ENCODE assay signal across 20 cellular contexts in the genomic region with DNA sequence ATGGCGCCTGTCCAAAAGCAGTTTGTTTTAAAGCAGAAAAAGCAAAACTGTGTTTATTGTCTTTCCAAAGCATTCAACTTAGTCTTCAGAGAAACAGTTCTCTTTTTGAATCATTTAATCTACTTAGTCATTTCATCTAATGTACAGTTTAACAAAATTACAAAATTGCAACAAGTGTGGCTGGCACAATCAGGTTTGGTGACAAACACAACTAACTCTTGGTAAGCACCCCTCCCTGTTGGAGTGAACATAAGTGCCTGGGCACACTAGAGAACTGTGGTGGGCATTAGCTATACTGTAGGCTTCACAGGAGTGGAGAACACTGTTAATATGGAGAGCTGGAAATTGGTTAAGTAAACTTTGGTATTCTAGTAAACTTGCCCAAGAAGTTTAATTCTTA. TPM values are rescaled to one million over a fixed set of nuclear protein-coding genes. Genes with fewer than 3 reads are reported as not detected.
DNase-seq lines count a peak whose midpoint lies in the region; ATAC-seq, FAIRE-seq and TF ChIP-seq lines count a peak whose summit lies in the region.
"Had no signal": no experiment of that assay in that cellular context is flagged by ENCODE, and none has a peak within 500 bp of the region (broad histone marks: within the 10 kb centered on the region; RNA-seq: fewer than 3 reads in every experiment).

No MANE protein-coding gene starts in this region.

- no peak overlapping the region for H3K23ac ChIP-seq in trophoblast cell (ENCODE audit: low read length)

- H3K4me2 ChIP-seq in trophoblast cell (ENCODE audit: low read length), result no peak overlapping the region

- H3K4me3 Mint-ChIP-seq in CD4-positive, CD25-positive, alpha-beta regulatory T cell, result peak overlapping the region in 3 of 4 donors; percentile 10 to 92 (median 11)
- H3K4me3 Mint-ChIP-seq in activated B cell treated with CpG ODN at 0.5 μM for 24 hours, result no peak overlapping the region
- H3K4me3 Mint-ChIP-seq in effector memory CD8-positive, alpha-beta T cell, result peak overlapping the region in 1 of 2 donors; percentile 85

- no peak for ATAC-seq in CD4-positive, CD25-positive, alpha-beta regulatory T cell (ENCODE audit: low read depth in 2 of 2)
- ATAC-seq in activated B cell treated with CpG ODN at 0.5 μM for 24 hours (ENCODE audit: low read depth), result no peak
- ATAC-seq in effector memory CD8-positive, alpha-beta T cell (replicated peaks), result no peak
- ATAC-seq: HCT116, left lung, SK-N-SH treated with all-trans-retinoic acid at 6 μM for 48 hours had no signal

- no peak overlapping the region for H2AK5ac ChIP-seq in trophoblast cell (ENCODE audit: low read length)

- H4K8ac ChIP-seq in trophoblast cell (ENCODE audit: low read depth, low read length), result no peak overlapping the region

- no peak for TF ChIP-seq EP300 in esophagus muscularis mucosa (IDR thresholded peaks at IDR 0.05)

- DNase-seq in CD4-positive, CD25-positive, alpha-beta regulatory T cell, result no peak
- DNase-seq in GM12891 (ENCODE audit: insufficient read length, low spot score), result no peak
- DNase-seq in activated B cell treated with CpG ODN at 0.5 μM for 24 hours, result no peak
- no peak for DNase-seq in effector memory CD8-positive, alpha-beta T cell
- DNase-seq in esophagus muscularis mucosa (ENCODE audit: extremely low spot score), result no peak
- no peak for DNase-seq in trophoblast cell
- no peak for DNase-seq in GF-D8 (lab: John Stamatoyannopoulos, UW)
- DNase-seq in HK-2 (ENCODE audit: unreplicated experiment), result no peak
- DNase-seq: COR-L47, dermis blood vessel endothelial cell, left lung, NCI-H1417 treated with DMSO at 0.1 percent for 48 hours, NCI-H2171, NCI-H524 treated with DMSO at 0.1 percent for 48 hours had no signal

- H3K4ac ChIP-seq in trophoblast cell (ENCODE audit: low read depth, low read length), result no peak overlapping the region

- no peaks in the 10 kb centered on the region for H3K9me3 ChIP-seq in CD4-positive, CD25-positive, alpha-beta regulatory T cell (ENCODE audit: control insufficient read depth in 2 of 2, low read length in 2 of 2)
- no peaks in the 10 kb centered on the region for H3K9me3 ChIP-seq in esophagus muscularis mucosa
- no peaks in the 10 kb centered on the region for H3K9me3 ChIP-seq in trophoblast cell (ENCODE audit: insufficient read depth, low read depth, low read length)
- H3K9me3 ChIP-seq: left lung, neutrophil had no signal

- no peak for TF ChIP-seq CTCF in activated B cell treated with CpG ODN at 0.5 μM for 24 hours (IDR thresholded peaks at IDR 0.05)
- no peak for TF ChIP-seq CTCF in esophagus muscularis mucosa (IDR thresholded peaks at IDR 0.05)

- CTCF ChIA-PET in activated B cell treated with CpG ODN at 0.5 μM for 24 hours (lab: Charles Lee), result interaction anchor here (2.5 kb wide), 1 partner anchor 62 kb away, joined by 14 read pairs; no protein-coding TSS in a partner anchor

- H3K79me2 ChIP-seq in trophoblast cell (ENCODE audit: control insufficient read depth, insufficient read depth, low read length, poor library complexity), result no peaks in the 10 kb centered on the region

- H2BK12ac ChIP-seq in trophoblast cell (ENCODE audit: low read length), result no peak overlapping the region

- H2BK5ac ChIP-seq in trophoblast cell (ENCODE audit: low read depth, low read length, poor library complexity), result no peak overlapping the region

- peak overlapping the region; percentile 86 for H3K27ac ChIP-seq in CD4-positive, CD25-positive, alpha-beta regulatory T cell (ENCODE audit: insufficient read depth, low read length, poor library complexity, severe bottlenecking)
- no peak overlapping the region for H3K27ac ChIP-seq in esophagus muscularis mucosa (replicated peaks in 1 of 4)
- H3K27ac ChIP-seq in trophoblast cell (ENCODE audit: low read depth, low read length), result no peak overlapping the region
- H3K27ac ChIP-seq: left lung, neutrophil, RWPE1 had no signal

- no peaks in the 10 kb centered on the region for H3K36me3 ChIP-seq in CD4-positive, CD25-positive, alpha-beta regulatory T cell (ENCODE audit: control insufficient read depth, insufficient read depth, low read length)
- H3K36me3 ChIP-seq in esophagus muscularis mucosa (no peaks in the 10 kb centered on the region), trophoblast cell (ENCODE audit: control insufficient read depth in 1 of 2, insufficient read depth in 2 of 2, low read length in 2 of 2) (no peaks in the 10 kb centered on the region)
- H3K36me3 ChIP-seq: left lung, neutrophil had no signal

- peaks cover 52% of the 10 kb centered on the region for H3K4me1 ChIP-seq in CD4-positive, CD25-positive, alpha-beta regulatory T cell (ENCODE audit: control insufficient read depth, insufficient read depth, low read length, poor library complexity, severe bottlenecking)
- peaks cover 8 to 26% (median 25%) of the 10 kb centered on the region in 4 donors for H3K4me1 ChIP-seq in esophagus muscularis mucosa
- H3K4me1 ChIP-seq in trophoblast cell (ENCODE audit: control insufficient read depth in 1 of 2, insufficient read depth in 2 of 2, low read length in 2 of 2), result no peaks in the 10 kb centered on the region

- no peak overlapping the region for H4K91ac ChIP-seq in trophoblast cell (ENCODE audit: low read depth, low read length)

- H3K4me1 Mint-ChIP-seq in CD4-positive, CD25-positive, alpha-beta regulatory T cell, result peaks cover 32 to 69% (median 54%) of the 10 kb centered on the region in 4 donors
- peaks cover 68% of the 10 kb centered on the region for H3K4me1 Mint-ChIP-seq in activated B cell treated with CpG ODN at 0.5 μM for 24 hours
- peaks cover 26 to 32% of the 10 kb centered on the region in 2 donors for H3K4me1 Mint-ChIP-seq in effector memory CD8-positive, alpha-beta T cell (ENCODE audit: low read depth in 2 of 2)

- TF ChIP-seq POLR2A in GM12891 (IDR thresholded peaks at IDR 0.05; ENCODE audit: low read depth, low read length), result no peak
- TF ChIP-seq POLR2A in esophagus muscularis mucosa (IDR thresholded peaks at IDR 0.05; ENCODE audit: low read depth), result no peak

- H3K9ac ChIP-seq in trophoblast cell (ENCODE audit: low read length), result no peak overlapping the region

- H3K27me3 ChIP-seq in CD4-positive, CD25-positive, alpha-beta regulatory T cell (ENCODE audit: control insufficient read depth, insufficient read depth, low read length), result no peaks in the 10 kb centered on the region
- H3K27me3 ChIP-seq in esophagus muscularis mucosa (no peaks in the 10 kb centered on the region), trophoblast cell (ENCODE audit: insufficient read depth, low read length) (no peaks in the 10 kb centered on the region)
- H3K27me3 ChIP-seq: left lung, neutrophil had no signal

- H2BK120ac ChIP-seq in trophoblast cell (ENCODE audit: insufficient read depth, low read length, poor library complexity), result no peak overlapping the region

- no peaks in the 10 kb centered on the region for H3K9me3 Mint-ChIP-seq in CD4-positive, CD25-positive, alpha-beta regulatory T cell
- H3K9me3 Mint-ChIP-seq in activated B cell treated with CpG ODN at 0.5 μM for 24 hours, result no peaks in the 10 kb centered on the region
- H3K9me3 Mint-ChIP-seq in effector memory CD8-positive, alpha-beta T cell, result no peaks in the 10 kb centered on the region

- H2AFZ ChIP-seq in trophoblast cell (ENCODE audit: insufficient read depth, low read length, poor library complexity), result no peak overlapping the region

- H3K27me3 Mint-ChIP-seq in CD4-positive, CD25-positive, alpha-beta regulatory T cell, result peaks cover 7% of the 10 kb centered on the region
- H3K27me3 Mint-ChIP-seq in activated B cell treated with CpG ODN at 0.5 μM for 24 hours, result no peaks in the 10 kb centered on the region
- H3K27me3 Mint-ChIP-seq in effector memory CD8-positive, alpha-beta T cell, result no peaks in the 10 kb centered on the region

- FAIRE-seq in GM12891 (lab: Jason Lieb, UNC), result peak; percentile 62
- FAIRE-seq: endothelial cell of umbilical vein had no signal

- WGBS in esophagus muscularis mucosa, result 91% methylated on average over 1 of the region's 1 CpG
- no CpG with 5 or more reads among the region's 1 CpG for WGBS in trophoblast cell (ENCODE audit: extremely low coverage, insufficient coverage, insufficient read length)

- peak overlapping the region; percentile 57 to 93 (median 86) for H3K27ac Mint-ChIP-seq in CD4-positive, CD25-positive, alpha-beta regulatory T cell
- peak overlapping the region; percentile 64 for H3K27ac Mint-ChIP-seq in activated B cell treated with CpG ODN at 0.5 μM for 24 hours
- peak overlapping the region; percentile 94 to 99 for H3K27ac Mint-ChIP-seq in effector memory CD8-positive, alpha-beta T cell

- H3K4me3 ChIP-seq in CD4-positive, CD25-positive, alpha-beta regulatory T cell (ENCODE audit: low read depth, low read length), result no peak overlapping the region
- H3K4me3 ChIP-seq in esophagus muscularis mucosa, result no peak overlapping the region
- no peak overlapping the region for H3K4me3 ChIP-seq in trophoblast cell (ENCODE audit: low read depth, low read length)
- H3K4me3 ChIP-seq: left lung, skin epidermis had no signal

- intact Hi-C loops in activated B cell treated with CpG ODN at 0.5 μM for 24 hours (cut with micrococcal nuclease) (no loop called here), esophagus muscularis mucosa (cut with DNase I) (no loop called here)

- no peak overlapping the region for H3K14ac ChIP-seq in trophoblast cell (ENCODE audit: low read length)

- no peak overlapping the region for H4K12ac ChIP-seq in trophoblast cell (ENCODE audit: low read depth, low read length)

- no peaks in the 10 kb centered on the region for H3K36me3 Mint-ChIP-seq in CD4-positive, CD25-positive, alpha-beta regulatory T cell
- H3K36me3 Mint-ChIP-seq in activated B cell treated with CpG ODN at 0.5 μM for 24 hours (ENCODE audit: low read depth), result peaks cover 4% of the 10 kb centered on the region
- peaks cover 18% of the 10 kb centered on the region for H3K36me3 Mint-ChIP-seq in effector memory CD8-positive, alpha-beta T cell (ENCODE audit: insufficient read depth)

- no peak overlapping the region for H3K18ac ChIP-seq in trophoblast cell (ENCODE audit: low read length)

- POLR2A ChIA-PET in activated B cell treated with CpG ODN at 0.5 μM for 24 hours (lab: Charles Lee), result interaction anchor here (0.7 to 14.7 kb wide), 4 partner anchors 10 to 87 kb away, joined by 3 to 570 read pairs (median 25); no protein-coding TSS in a partner anchor

- H3K79me1 ChIP-seq in trophoblast cell (ENCODE audit: low read length), result no peaks in the 10 kb centered on the region

TF ChIP-seq in GM12891, 5 proteins besides CTCF, POLR2A, EP300 and RAD21 (continues in another document):
- TF ChIP-seq POU2F2 (IDR thresholded peaks at IDR 0.05; ENCODE audit: low read depth, low read length), result no peak

RNA-seq across cellular contexts. Expression of a gene that starts 6.9 kb away (rescaled TPM):
- total RNA-seq in CD4-positive, CD25-positive, alpha-beta regulatory T cell, result 121 TPM
- 10 to 100 TPM; 24.6 to 42.0 (median 28.8) TPM for polyA plus RNA-seq in CD4-positive, CD25-positive, alpha-beta regulatory T cell
- 57.6 TPM for polyA plus RNA-seq in GM12891 (2012; ENCODE audit: low read depth, missing spikeins)
- total RNA-seq in activated B cell treated with CpG ODN at 0.5 μM for 24 hours, result 75.3 and 86.4 TPM in 2 replicates
- 10 to 100 TPM; 25.7 to 65.9 (median 29.5) TPM for total RNA-seq in esophagus muscularis mucosa
- polyA plus RNA-seq in trophoblast cell (2013), result 63.8 and 66.1 TPM in 2 replicates

RNA-seq across cellular contexts. Expression of a gene that starts 43.4 kb away (rescaled TPM):
- total RNA-seq in CD4-positive, CD25-positive, alpha-beta regulatory T cell, result 39.5 TPM
- 10 to 100 TPM; 23.6 to 32.6 (median 25.9) TPM for polyA plus RNA-seq in CD4-positive, CD25-positive, alpha-beta regulatory T cell
- polyA plus RNA-seq in GM12891 (2012; ENCODE audit: low read depth, missing spikeins), result 15.2 TPM
- total RNA-seq in activated B cell treated with CpG ODN at 0.5 μM for 24 hours, result 32.7 and 33.7 TPM in 2 replicates
- 10 to 100 TPM; 22.3 to 27.2 (median 23.1) TPM for total RNA-seq in esophagus muscularis mucosa
- 46.9 and 48.9 TPM in 2 replicates for polyA plus RNA-seq in trophoblast cell (2013)
